ENCODE assay signal across 11 cellular contexts in the genomic region with DNA sequence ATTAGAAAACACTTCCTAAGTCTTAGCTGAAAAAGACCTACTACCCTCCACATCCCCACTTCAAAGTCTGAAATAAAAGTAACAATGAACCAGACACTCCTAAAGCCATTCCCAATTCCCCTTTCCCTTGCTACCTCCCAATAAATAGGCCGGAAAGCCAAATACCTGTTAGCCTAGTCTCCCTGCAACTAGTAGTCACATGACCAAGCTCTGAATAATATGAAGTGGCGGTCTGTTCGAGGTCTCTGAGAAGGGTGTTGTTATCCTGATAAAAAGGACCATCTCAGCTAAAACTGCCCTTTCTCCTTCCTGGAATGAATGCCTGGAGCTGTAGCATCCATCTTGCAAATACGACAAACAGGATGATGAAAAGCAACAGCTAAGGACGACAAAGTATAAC. TPM values are rescaled to one million over a fixed set of nuclear protein-coding genes. Genes with fewer than 3 reads are reported as not detected.
DNase-seq lines count a peak whose midpoint lies in the region; ATAC-seq and TF ChIP-seq lines count a peak whose summit lies in the region.
"Had no signal": no experiment of that assay in that cellular context is flagged by ENCODE, and none has a peak within 500 bp of the region (broad histone marks: within the 10 kb centered on the region; RNA-seq: fewer than 3 reads in every experiment).

No MANE protein-coding gene starts in this region.

- H3K36me3 ChIP-seq in right atrium auricular region, result peaks cover 24% of the 10 kb centered on the region
- peaks cover 36% of the 10 kb centered on the region for H3K36me3 ChIP-seq in skeletal muscle satellite cell (ENCODE audit: insufficient read depth, low read length)

- no peaks in the 10 kb centered on the region for H3K27me3 ChIP-seq in right atrium auricular region
- H3K27me3 ChIP-seq in skeletal muscle satellite cell (ENCODE audit: control insufficient read depth, insufficient read depth, low read length), result no peaks in the 10 kb centered on the region
- H3K27me3 ChIP-seq: vagina had no signal

- H3K9ac ChIP-seq in skeletal muscle satellite cell (ENCODE audit: low read depth, low read length), result no peak overlapping the region

- no peaks in the 10 kb centered on the region for H3K9me3 Mint-ChIP-seq in activated CD8-positive, alpha-beta memory T cell treated with anti-CD3 and anti-CD28 coated beads, Interleukin-2, amount 10 ng/mL, durations not matched to agents 7 days and 5 days (ENCODE audit: low read depth)
- no peaks in the 10 kb centered on the region for H3K9me3 Mint-ChIP-seq in activated naive CD8-positive, alpha-beta T cell (ENCODE audit: low read depth)
- H3K9me3 Mint-ChIP-seq: naive B cell had no signal

- H3K9me3 ChIP-seq in right atrium auricular region (no peaks in the 10 kb centered on the region), skeletal muscle satellite cell (replicated peaks; ENCODE audit: low read length) (no peaks in the 10 kb centered on the region)
- H3K9me3 ChIP-seq: vagina had no signal

- H3K36me3 Mint-ChIP-seq in activated CD8-positive, alpha-beta memory T cell treated with anti-CD3 and anti-CD28 coated beads, Interleukin-2, amount 10 ng/mL, durations not matched to agents 7 days and 5 days, result peaks cover 54% of the 10 kb centered on the region
- peaks cover 16% of the 10 kb centered on the region for H3K36me3 Mint-ChIP-seq in activated naive CD8-positive, alpha-beta T cell

- no peak for TF ChIP-seq CTCF in right atrium auricular region (IDR thresholded peaks at IDR 0.05)

- CTCF ChIA-PET in activated CD8-positive, alpha-beta memory T cell treated with anti-CD3 and anti-CD28 coated beads, Interleukin-2, amount 10 ng/mL, durations not matched to agents 7 days and 5 days (lab: Charles Lee), result interaction anchor here (1.2 to 1.7 kb wide), 2 partner anchors 9 to 32 kb away, joined by 3 to 4 read pairs; no protein-coding TSS in a partner anchor

- H3K4me1 ChIP-seq in right atrium auricular region, result peaks cover 0 to 79% of the 10 kb centered on the region in 2 donors
- H3K4me1 ChIP-seq in skeletal muscle satellite cell (ENCODE audit: control insufficient read depth, insufficient read depth, low read length), result peaks cover 49% of the 10 kb centered on the region

- H3K4me3 Mint-ChIP-seq in activated CD8-positive, alpha-beta memory T cell treated with anti-CD3 and anti-CD28 coated beads, Interleukin-2, amount 10 ng/mL, durations not matched to agents 7 days and 5 days, result no peak overlapping the region
- peak overlapping the region; percentile 38 for H3K4me3 Mint-ChIP-seq in activated naive CD8-positive, alpha-beta T cell

- H3K4me3 ChIP-seq in right atrium auricular region, result peak overlapping the region in 1 of 2 donors; percentile 29
- peak overlapping the region; percentile 34 for H3K4me3 ChIP-seq in skeletal muscle satellite cell (ENCODE audit: low read length)
- H3K4me3 ChIP-seq: vagina had no signal

- peak overlapping the region; percentile 25 for H3K4me2 ChIP-seq in skeletal muscle satellite cell (ENCODE audit: low read length)

- no peak for DNase-seq in activated CD8-positive, alpha-beta memory T cell treated with anti-CD3 and anti-CD28 coated beads, Interleukin-2, amount 10 ng/mL, durations not matched to agents 7 days and 5 days
- DNase-seq in activated CD8-positive, alpha-beta memory T cell treated with anti-CD3 and anti-CD28 coated beads for 24 hours, result no peak
- DNase-seq in right atrium auricular region (ENCODE audit: low spot score), result no peak
- no peak for DNase-seq in kidney glomerular epithelial cell (lab: John Stamatoyannopoulos, UW)
- DNase-seq in NCI-H128 (lab: John Stamatoyannopoulos, UW; ENCODE audit: unreplicated experiment), result no peak
- no peak for DNase-seq in NCI-H2107 (lab: John Stamatoyannopoulos, UW)
- DNase-seq: activated CD4-positive, alpha-beta T cell treated with anti-CD3 and anti-CD28 coated beads, Interleukin-2, amount 50 U/mL, for 4 hours; naive B cell had no signal

- no peaks in the 10 kb centered on the region for H3K27me3 Mint-ChIP-seq in activated CD8-positive, alpha-beta memory T cell treated with anti-CD3 and anti-CD28 coated beads, Interleukin-2, amount 10 ng/mL, durations not matched to agents 7 days and 5 days
- H3K27me3 Mint-ChIP-seq in activated naive CD8-positive, alpha-beta T cell, result no peaks in the 10 kb centered on the region
- H3K27me3 Mint-ChIP-seq: naive B cell had no signal

- peak overlapping the region; percentile 24 to 96 for H3K27ac ChIP-seq in right atrium auricular region
- H3K27ac ChIP-seq: vagina had no signal

- peak overlapping the region; percentile 4 for H3K27ac Mint-ChIP-seq in activated CD8-positive, alpha-beta memory T cell treated with anti-CD3 and anti-CD28 coated beads, Interleukin-2, amount 10 ng/mL, durations not matched to agents 7 days and 5 days
- peak overlapping the region; percentile 16 for H3K27ac Mint-ChIP-seq in activated naive CD8-positive, alpha-beta T cell

- H3K4me1 Mint-ChIP-seq in activated CD8-positive, alpha-beta memory T cell treated with anti-CD3 and anti-CD28 coated beads, Interleukin-2, amount 10 ng/mL, durations not matched to agents 7 days and 5 days, result peaks cover 65% of the 10 kb centered on the region
- H3K4me1 Mint-ChIP-seq in activated naive CD8-positive, alpha-beta T cell (ENCODE audit: low read depth), result peaks cover 90% of the 10 kb centered on the region

- ATAC-seq in activated CD8-positive, alpha-beta memory T cell treated with anti-CD3 and anti-CD28 coated beads, Interleukin-2, amount 10 ng/mL, durations not matched to agents 7 days and 5 days, result no peak

RNA-seq across cellular contexts. Expression of a gene that starts 6.1 kb away (rescaled TPM):
- total RNA-seq in activated CD8-positive, alpha-beta memory T cell treated with anti-CD3 and anti-CD28 coated beads, Interleukin-2, amount 10 ng/mL, durations not matched to agents 7 days and 5 days, result 10 to 100 TPM; 65.2 to 76.2 TPM
- 100 to 1,000 TPM; 142 to 155 TPM for total RNA-seq in right atrium auricular region
- total RNA-seq in skeletal muscle satellite cell (2012; rRNA removed), result 116 and 118 TPM in 2 replicates
